7 cellular contexts compared by ENCODE assay signal in the genomic region with DNA sequence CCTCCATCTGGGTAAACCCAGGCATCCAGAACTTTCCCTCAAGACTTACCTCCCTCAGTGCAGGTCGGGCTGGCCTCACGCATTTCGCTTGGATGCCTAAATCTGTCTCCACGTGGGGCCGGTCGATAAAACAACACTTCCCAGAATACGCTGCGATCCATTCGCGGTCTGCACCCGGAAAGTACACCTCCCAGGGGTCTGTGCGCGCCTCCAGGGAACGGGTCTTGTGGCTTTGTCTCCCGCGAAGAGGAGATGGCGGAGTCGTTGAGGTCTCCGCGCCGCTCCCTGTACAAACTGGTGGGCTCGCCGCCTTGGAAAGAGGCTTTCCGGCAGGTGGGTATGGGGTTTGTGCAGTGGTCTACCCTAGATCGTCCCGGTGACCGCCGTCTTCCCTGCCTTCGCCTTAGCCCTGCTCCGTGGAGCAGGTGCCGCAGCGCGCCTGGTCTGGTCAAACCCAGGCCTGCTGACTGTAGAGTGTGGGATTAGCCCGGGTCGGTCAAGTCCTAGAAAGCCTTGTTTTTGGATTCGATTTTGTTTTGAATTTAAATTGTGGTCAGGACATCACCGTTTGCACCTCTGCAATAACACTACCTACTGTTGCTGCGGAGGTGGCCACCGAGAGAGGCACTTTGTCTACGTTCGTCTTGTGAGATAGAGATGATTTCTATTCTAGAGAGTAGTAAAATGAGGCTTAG. TPM values are rescaled to one million over a fixed set of nuclear protein-coding genes. Genes with fewer than 3 reads are reported as not detected.
DNase-seq lines count a peak whose midpoint lies in the region; ATAC-seq, FAIRE-seq and TF ChIP-seq lines count a peak whose summit lies in the region.

A gene with protein sequence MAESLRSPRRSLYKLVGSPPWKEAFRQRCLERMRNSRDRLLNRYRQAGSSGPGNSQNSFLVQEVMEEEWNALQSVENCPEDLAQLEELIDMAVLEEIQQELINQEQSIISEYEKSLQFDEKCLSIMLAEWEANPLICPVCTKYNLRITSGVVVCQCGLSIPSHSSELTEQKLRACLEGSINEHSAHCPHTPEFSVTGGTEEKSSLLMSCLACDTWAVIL (plus strand): TSS at position 224 of the 695 bp plus-strand sequence. CDS start 29 bp downstream, at position 253.

- ATAC-seq in GM18517 (IDR thresholded peaks at IDR 0.05; ENCODE audit: unreplicated experiment) (peak; percentile 47), HG02938 (IDR thresholded peaks at IDR 0.05; ENCODE audit: unreplicated experiment) (peak; percentile 53), K562 (peak; percentile 89)

- WGBS in K562 (ENCODE audit: insufficient coverage, low coverage, missing lambda C conversion rate) = 0% methylated on average over 21 of the region's 41 CpGs

- no peak for TF ChIP-seq CTCF in K562 (IDR thresholded peaks at IDR 0.05 in 2 of 3, conservative IDR thresholded peaks at IDR 0.05 in 1 of 3; ENCODE audit: insufficient read depth in 2 of 3, low read depth in 1 of 3, low read length in 3 of 3)

- H3K79me2 ChIP-seq in K562 (ENCODE audit: control insufficient read depth, insufficient read depth, low read length) = peaks cover 75% of the 10 kb centered on the region

- H2AFZ ChIP-seq in K562 (ENCODE audit: low read depth, low read length) = peak within 1 kb of the TSS; percentile 100

- peak within 1 kb of the TSS; percentile 97 for H3K27ac ChIP-seq in K562 (ENCODE audit: extremely low read depth, low read depth, low read length)
- peak within 1 kb of the TSS; percentile 99 for H3K27ac ChIP-seq in iPS-18a (ENCODE audit: low read length)
- peak within 1 kb of the TSS; percentile 46 to 93 (median 86) for H3K27ac ChIP-seq in skin epidermis

- H3K9ac ChIP-seq in K562 (ENCODE audit: insufficient read depth in 1 of 2, low read depth in 2 of 2, low read length in 2 of 2) (peak within 1 kb of the TSS; percentile 98 to 99), iPS-18a (ENCODE audit: low read length) (peak within 1 kb of the TSS; percentile 97)

- TF ChIP-seq POLR2A in K562 (conservative IDR thresholded peaks at IDR 0.05) = peak; percentile 67

- H3K4me3 ChIP-seq in K562 (peak within 1 kb of the TSS; percentile 92), iPS-18a (ENCODE audit: low read length) (peak within 1 kb of the TSS; percentile 100), skin epidermis (peak within 1 kb of the TSS; percentile 53 to 98 (median 84))

- TF ChIP-seq EP300 in K562 (IDR thresholded peaks at IDR 0.05; ENCODE audit: low read length) = no peak

- no peak for TF ChIP-seq RAD21 in K562 (CRISPR knock-in tag; conservative IDR thresholded peaks at IDR 0.05 in 1 of 2, IDR thresholded peaks at IDR 0.05 in 1 of 2)

- POLR2A ChIA-PET in K562 (lab: Yijun Ruan, JAX) = interaction anchor here (0.6 to 2.0 kb wide), 8 partner anchors 9 to 98 kb away, joined by 3 to 13 read pairs (median 6); partner anchors contain the start of gene C1QBP

- H3K9me3 ChIP-seq in K562 (replicated peaks; ENCODE audit: control insufficient read depth, insufficient read depth, low read depth, low read length) = no peaks in the 10 kb centered on the region
- H3K9me3 ChIP-seq in iPS-18a (ENCODE audit: control insufficient read depth, low read depth, low read length) = no peaks in the 10 kb centered on the region

- BruUV-seq in K562 (replicated peaks; lab: Mats Ljungman, UMichigan) = TSS peak; percentile 69

- FAIRE-seq in K562 (lab: Jason Lieb, UNC) = no peak

- H3K36me3 ChIP-seq in K562 (ENCODE audit: control insufficient read depth, insufficient read depth, low read length) = peaks cover 56% of the 10 kb centered on the region
- H3K36me3 ChIP-seq in iPS-18a (ENCODE audit: control insufficient read depth, low read depth, low read length) = peaks cover 60% of the 10 kb centered on the region

- DNase-seq in NCI-H2029 treated with DMSO at 0.1 percent for 48 hours (lab: John Stamatoyannopoulos, UW) (peak; percentile 73), T1000 (lab: John Stamatoyannopoulos, UW) (peak; percentile 91), K562 (ENCODE audit: extremely low read depth in 1 of 4, low spot score in 3 of 4) (peak; percentile 65 to 89 (median 76))

- no peaks in the 10 kb centered on the region for H3K9me1 ChIP-seq in K562 (ENCODE audit: control insufficient read depth, insufficient read depth, low read length)

- H3K4me1 ChIP-seq in K562 (replicated peaks in 1 of 2; ENCODE audit: control insufficient read depth in 2 of 2, insufficient read depth in 2 of 2, low read length in 2 of 2) (peaks cover 3 to 9% of the 10 kb centered on the region in 2 experiments; a peak in 3 of 5 replicates), iPS-18a (ENCODE audit: control insufficient read depth, low read depth, low read length) (peaks cover 7% of the 10 kb centered on the region)

- peak within 1 kb of the TSS; percentile 97 for H3K4me2 ChIP-seq in K562 (ENCODE audit: insufficient read depth, low read length)

- intact Hi-C loops in K562 (cut with micrococcal nuclease) = no loop called here

- CTCF ChIA-PET in K562 (lab: Yijun Ruan, JAX; ENCODE audit: low intra/inter-chr PET ratio) = no interaction called here

- in situ Hi-C loops in K562 (cut with MboI) = no loop called here

- no peaks in the 10 kb centered on the region for H4K20me1 ChIP-seq in K562 (replicated peaks; ENCODE audit: control insufficient read depth, insufficient read depth, low read length)

- H3K27me3 ChIP-seq in K562 (ENCODE audit: control insufficient read depth in 2 of 2, insufficient read depth in 2 of 2, low read length in 2 of 2) (no peaks in the 10 kb centered on the region), iPS-18a (ENCODE audit: control insufficient read depth, insufficient read depth, low read length) (no peaks in the 10 kb centered on the region)

TF ChIP-seq in K562, 482 proteins besides CTCF, POLR2A, EP300 and RAD21 (continues in another document):
- TF ChIP-seq ZNF717 (CRISPR knock-in tag; IDR thresholded peaks at IDR 0.05) (no peak), THAP12 (CRISPR knock-in tag; IDR thresholded peaks at IDR 0.05) (0 out of 2 replicates have a peak, but pooled peaks have one; percentile 13), SRSF1 (IDR thresholded peaks at IDR 0.05; ENCODE audit: low read depth, low read length) (no peak), HNRNPK (IDR thresholded peaks at IDR 0.05; ENCODE audit: low read depth, low read length, poor library complexity, severe bottlenecking) (no peak), CREM (IDR thresholded peaks at IDR 0.05; ENCODE audit: low read depth) (peak; percentile 14; the same call in 1 of the 2 replicates)
- TF ChIP-seq, protein P1, sequence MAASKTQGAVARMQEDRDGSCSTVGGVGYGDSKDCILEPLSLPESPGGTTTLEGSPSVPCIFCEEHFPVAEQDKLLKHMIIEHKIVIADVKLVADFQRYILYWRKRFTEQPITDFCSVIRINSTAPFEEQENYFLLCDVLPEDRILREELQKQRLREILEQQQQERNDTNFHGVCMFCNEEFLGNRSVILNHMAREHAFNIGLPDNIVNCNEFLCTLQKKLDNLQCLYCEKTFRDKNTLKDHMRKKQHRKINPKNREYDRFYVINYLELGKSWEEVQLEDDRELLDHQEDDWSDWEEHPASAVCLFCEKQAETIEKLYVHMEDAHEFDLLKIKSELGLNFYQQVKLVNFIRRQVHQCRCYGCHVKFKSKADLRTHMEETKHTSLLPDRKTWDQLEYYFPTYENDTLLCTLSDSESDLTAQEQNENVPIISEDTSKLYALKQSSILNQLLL (CRISPR knock-in tag; IDR thresholded peaks at IDR 0.05; ENCODE audit: borderline replicate concordance) = no peak
- TF ChIP-seq, protein P2, sequence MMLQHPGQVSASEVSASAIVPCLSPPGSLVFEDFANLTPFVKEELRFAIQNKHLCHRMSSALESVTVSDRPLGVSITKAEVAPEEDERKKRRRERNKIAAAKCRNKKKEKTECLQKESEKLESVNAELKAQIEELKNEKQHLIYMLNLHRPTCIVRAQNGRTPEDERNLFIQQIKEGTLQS (IDR thresholded peaks at IDR 0.05) = no peak
- TF ChIP-seq, protein P2 (CRISPR knock-in tag; conservative IDR thresholded peaks at IDR 0.05) = no peak

RNA-seq across cellular contexts. Expression of the gene that starts here (rescaled TPM):
- total RNA-seq in K562 (2011; cell fraction: chromatin; rRNA removed; ENCODE audit: low replicate concordance) = 74.4 and 86.5 TPM in 2 replicates
- total RNA-seq in K562 (2011; cell fraction: nucleolus; rRNA removed) = 54.0 and 60.7 TPM in 2 replicates
- 79.5 and 101 TPM in 2 replicates for total RNA-seq in K562 (2011; cell fraction: nucleoplasm; rRNA removed)
- 40.2 and 48.4 TPM in 2 replicates for total RNA-seq in K562 (2014; rRNA removed)
- 37.2 and 38.5 TPM in 2 replicates for total RNA-seq in K562 (2014; rRNA removed; fragmentation: Illumina TruSeq; extraction: Trizol)
- total RNA-seq in K562 (2015; rRNA removed; fragmentation: Illumina TruSeq; extraction: Trizol) = 41.2 and 43.8 TPM in 2 replicates
- total RNA-seq in K562 (2021) = 23.5 and 29.6 TPM in 2 replicates
- polyA plus RNA-seq in K562 (2011; rRNA removed) = 37.7 and 41.6 TPM in 2 replicates
- polyA plus RNA-seq in K562 (2011; cell fraction: cytosol; rRNA removed) = 12.4 and 26.1 TPM in 2 replicates
- 48.5 and 59.6 TPM in 2 replicates for polyA plus RNA-seq in K562 (2011; cell fraction: nucleus; rRNA removed)
- polyA plus RNA-seq in K562 (2012) = 21.7 and 24.4 TPM in 2 replicates
- polyA plus RNA-seq in K562 (2014; fragmentation: Illumina TruSeq; extraction: Trizol) = 27.3 and 29.8 TPM in 2 replicates
- polyA plus RNA-seq in K562 (2014; fragmentation: Nextera tagmentation; extraction: Ambion mirVana) = 10 to 100 TPM; 62.0 to 63.7 TPM
- polyA plus RNA-seq in K562 (2014; rRNA removed) = 34.3 and 41.2 TPM in 2 replicates
- 26.6 and 27.9 TPM in 2 replicates for polyA minus RNA-seq in K562 (2011; rRNA and poly(A)+ RNA removed)
- polyA minus RNA-seq in K562 (2011; cell fraction: cytosol; rRNA and poly(A)+ RNA removed) = 9.9 and 10.1 TPM in 2 replicates
- polyA minus RNA-seq in K562 (2011; cell fraction: nucleus; rRNA and poly(A)+ RNA removed) = 19.9 and 36.2 TPM in 2 replicates

Comparison
In these comparisons a context has a peak if more than half of its experiments do, and no peak if none do; other contexts are left out.
1. Peak in every context shown above with its lines: DNase-seq, ATAC-seq, H3K4me3 ChIP-seq and H3K27ac ChIP-seq.